1 cellular context compared by ENCODE assay signal in the genomic region with DNA sequence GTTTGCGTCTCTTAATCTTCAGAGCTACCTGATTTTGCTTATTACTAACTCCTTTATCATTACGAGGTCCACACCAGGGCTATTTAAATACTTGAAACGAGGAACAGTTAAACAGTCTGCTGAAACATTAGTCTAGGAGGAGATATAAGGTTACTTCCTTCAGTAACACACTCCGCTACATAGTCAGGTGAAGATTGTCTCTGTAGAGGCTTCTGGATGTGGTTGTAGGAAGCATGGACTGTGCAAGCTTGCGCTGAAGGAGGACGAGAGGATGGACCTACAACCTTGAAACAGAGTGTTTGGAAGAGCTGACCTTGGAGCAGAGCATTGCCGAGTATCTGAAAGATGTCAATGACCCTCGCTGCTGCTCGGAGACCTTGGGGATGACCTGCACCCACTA.
TF ChIP-seq lines count a peak whose summit lies in the region.

A gene with protein sequence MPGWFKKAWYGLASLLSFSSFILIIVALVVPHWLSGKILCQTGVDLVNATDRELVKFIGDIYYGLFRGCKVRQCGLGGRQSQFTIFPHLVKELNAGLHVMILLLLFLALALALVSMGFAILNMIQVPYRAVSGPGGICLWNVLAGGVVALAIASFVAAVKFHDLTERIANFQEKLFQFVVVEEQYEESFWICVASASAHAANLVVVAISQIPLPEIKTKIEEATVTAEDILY (plus strand): TSS at position 301 of the 400 bp plus-strand sequence. CDS start 102 bp downstream, outside the sequence.

TF ChIP-seq in H1, 55 proteins besides CTCF, POLR2A, EP300 and RAD21:
- TF ChIP-seq SIX5 (IDR thresholded peaks at IDR 0.05; ENCODE audit: low read depth, low read length) (no peak), YY1 (IDR thresholded peaks at IDR 0.05; ENCODE audit: low read depth, low read length) (no peak), TAF7 (optimal IDR thresholded peaks at IDR 0.05; ENCODE audit: borderline replicate concordance, low read depth, low read length) (no peak), HDAC6 (IDR thresholded peaks at IDR 0.05; ENCODE audit: low read depth, low read length) (no peak), CEBPB (IDR thresholded peaks at IDR 0.05; ENCODE audit: low read depth, low read length) (no peak), NRF1 (IDR thresholded peaks at IDR 0.05; ENCODE audit: low read depth, low read length) (no peak), SP2 (IDR thresholded peaks at IDR 0.05; ENCODE audit: low read length) (no peak), EZH2 (IDR thresholded peaks at IDR 0.05; ENCODE audit: low read depth, low read length, severe bottlenecking) (no peak), SIRT6 (IDR thresholded peaks at IDR 0.05; ENCODE audit: low read length) (no peak), SAP30 (IDR thresholded peaks at IDR 0.05; ENCODE audit: insufficient read depth, insufficient replicate concordance, low read length) (no peak)
